ENCODE assay signal across 8 cellular contexts in the genomic region with DNA sequence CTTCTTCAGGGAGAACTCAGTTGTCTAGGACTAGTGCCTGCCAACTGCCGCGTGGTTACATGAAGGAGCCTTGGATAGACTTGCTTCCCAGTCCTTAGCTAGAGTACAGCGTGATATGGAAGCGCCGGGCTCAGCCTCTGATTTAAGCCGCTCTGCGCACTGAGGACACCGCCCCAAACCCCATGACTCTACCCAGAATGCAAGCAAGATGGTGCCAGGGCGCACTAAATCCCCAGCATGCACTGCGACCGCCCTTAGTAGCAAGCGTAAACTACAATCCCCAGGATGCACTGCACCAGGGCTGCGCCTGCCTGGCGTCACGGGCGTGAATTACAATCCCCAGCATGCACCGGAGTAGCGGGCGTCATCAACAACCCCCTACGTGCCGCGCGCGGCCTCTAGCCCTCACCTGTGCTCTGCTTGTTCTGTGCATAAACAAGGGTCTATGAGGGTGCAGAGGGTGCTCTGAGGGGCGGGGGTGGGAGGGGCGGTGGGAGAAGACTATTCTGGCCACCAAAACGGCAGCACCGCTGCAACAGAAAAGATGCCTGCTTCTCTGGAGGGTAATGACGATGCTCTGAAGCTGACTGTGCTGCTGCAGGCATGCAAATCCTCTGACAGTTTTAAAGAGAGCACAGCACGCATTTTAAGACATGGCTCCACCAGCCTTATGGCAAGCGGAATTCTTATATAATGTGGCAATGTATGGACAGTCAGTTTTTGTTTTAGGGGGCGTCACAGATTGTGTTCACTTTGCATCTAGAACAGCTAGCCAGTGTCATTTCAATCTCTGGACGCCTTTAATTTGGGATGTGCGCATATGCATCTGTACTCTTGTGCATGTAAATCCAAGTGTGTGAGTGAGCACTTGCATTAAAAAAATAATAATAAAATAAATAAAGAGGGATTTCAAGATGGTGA.
DNase-seq lines count a peak whose midpoint lies in the region; ATAC-seq, FAIRE-seq and TF ChIP-seq lines count a peak whose summit lies in the region.

No MANE protein-coding gene starts in this region.

- no peaks in the 10 kb centered on the region for H3K36me3 ChIP-seq in SU-DHL-6 (ENCODE audit: low read length)
- H3K36me3 ChIP-seq in parathyroid adenoma (ENCODE audit: control insufficient read depth, insufficient read depth, low read length), result no peaks in the 10 kb centered on the region
- H3K36me3 ChIP-seq in thyroid gland, result no peaks in the 10 kb centered on the region

- peak overlapping the region; percentile 45 for H3K4me3 ChIP-seq in SU-DHL-6 (ENCODE audit: insufficient read depth, low read length, poor library complexity, severe bottlenecking)
- peak overlapping the region; percentile 58 for H3K4me3 ChIP-seq in parathyroid adenoma (ENCODE audit: low read depth, low read length)
- peak overlapping the region in 2 of 3 donors; percentile 35 to 48 for H3K4me3 ChIP-seq in thyroid gland (replicated peaks in 1 of 3)

- peak overlapping the region; percentile 55 for H3K4me2 ChIP-seq in SU-DHL-6 (ENCODE audit: low read depth, low read length, poor library complexity, severe bottlenecking)
- peak overlapping the region; percentile 65 for H3K4me2 ChIP-seq in parathyroid adenoma (ENCODE audit: low read length)

- H3K27me3 Mint-ChIP-seq in IgD-negative memory B cell, result peaks cover 2% of the 10 kb centered on the region
- peaks cover 15% of the 10 kb centered on the region for H3K27me3 Mint-ChIP-seq in activated naive CD8-positive, alpha-beta T cell treated with anti-CD3 and anti-CD28 coated beads, Interleukin-2, amount 10 ng/mL, durations not matched to agents 7 days and 5 days

- peak; percentile 99 for ATAC-seq in GM21528 (IDR thresholded peaks at IDR 0.05; ENCODE audit: low FRiP score, unreplicated experiment)
- ATAC-seq in activated naive CD8-positive, alpha-beta T cell treated with anti-CD3 and anti-CD28 coated beads, Interleukin-2, amount 10 ng/mL, durations not matched to agents 7 days and 5 days (ENCODE audit: low read depth), result peak; percentile 98

- H4K20me1 ChIP-seq in SU-DHL-6 (ENCODE audit: low read depth, low read length), result no peaks in the 10 kb centered on the region

- H3K27me3 ChIP-seq in SU-DHL-6 (ENCODE audit: low read length), result no peaks in the 10 kb centered on the region
- H3K27me3 ChIP-seq in parathyroid adenoma (ENCODE audit: control insufficient read depth, insufficient read depth, low read length), result no peaks in the 10 kb centered on the region
- no peaks in the 10 kb centered on the region for H3K27me3 ChIP-seq in thyroid gland

- H3F3A ChIP-seq in SU-DHL-6 (ENCODE audit: insufficient read depth), result no peaks in the 10 kb centered on the region

- no peaks in the 10 kb centered on the region for H3K9me2 ChIP-seq in SU-DHL-6 (replicated peaks; ENCODE audit: insufficient read depth, low read length)

- H2AFZ ChIP-seq in SU-DHL-6 (ENCODE audit: low read depth, low read length, severe bottlenecking) (peak overlapping the region; percentile 89), parathyroid adenoma (peak overlapping the region; percentile 81)

- intact Hi-C loops in cardiac septum (cut with DNase I) (loop anchor here (5.0 kb wide), 1 partner anchor 159 kb away; no protein-coding TSS in a partner anchor), thyroid gland (cut with DNase I) (no loop called here)

- H3K27ac Mint-ChIP-seq in IgD-negative memory B cell, result peak overlapping the region in 2 of 3 donors; percentile 36 to 84
- H3K27ac Mint-ChIP-seq in activated naive CD8-positive, alpha-beta T cell treated with anti-CD3 and anti-CD28 coated beads, Interleukin-2, amount 10 ng/mL, durations not matched to agents 7 days and 5 days, result peak overlapping the region; percentile 84

- H3K79me2 ChIP-seq in SU-DHL-6 (ENCODE audit: insufficient read depth, low read length) (no peaks in the 10 kb centered on the region), parathyroid adenoma (no peaks in the 10 kb centered on the region)

- no peak for TF ChIP-seq CTCF in D721Med (IDR thresholded peaks at IDR 0.05; ENCODE audit: insufficient read depth, missing control alignments)
- no peak for TF ChIP-seq CTCF in SU-DHL-6 (IDR thresholded peaks at IDR 0.05; ENCODE audit: insufficient read depth, low read length, poor library complexity, severe bottlenecking)
- peak; percentile 5 for TF ChIP-seq CTCF in parathyroid adenoma (IDR thresholded peaks at IDR 0.05)
- TF ChIP-seq CTCF in thyroid gland (IDR thresholded peaks at IDR 0.05), result peak in 2 of 6 experiments; percentile 4 to 23

- H3K27ac ChIP-seq in SU-DHL-6 (ENCODE audit: low read depth, low read length), result no peak overlapping the region
- H3K27ac ChIP-seq in parathyroid adenoma, result no peak overlapping the region
- H3K27ac ChIP-seq in thyroid gland, result peak overlapping the region; percentile 15 to 39 (median 34)

- peaks cover 0 to 9% (median 4%) of the 10 kb centered on the region in 3 donors for H3K9me3 Mint-ChIP-seq in IgD-negative memory B cell
- H3K9me3 Mint-ChIP-seq in activated naive CD8-positive, alpha-beta T cell treated with anti-CD3 and anti-CD28 coated beads, Interleukin-2, amount 10 ng/mL, durations not matched to agents 7 days and 5 days, result peaks cover 6% of the 10 kb centered on the region

- DNase-seq in D721Med (ENCODE audit: insufficient read length, low spot score) (peak; percentile 38), cardiac septum (ENCODE audit: low spot score) (peak; percentile 93), thyroid gland (peak; percentile 91 to 95)
- peak; percentile 85 for DNase-seq in activated naive CD8-positive, alpha-beta T cell treated with anti-CD3 and anti-CD28 coated beads, Interleukin-2, amount 10 ng/mL, durations not matched to agents 7 days and 5 days

- POLR2A ChIA-PET in activated naive CD8-positive, alpha-beta T cell treated with anti-CD3 and anti-CD28 coated beads, Interleukin-2, amount 10 ng/mL, durations not matched to agents 7 days and 5 days (lab: Charles Lee), result interaction anchor here (0.6 to 3.0 kb wide), 3 partner anchors 32 to 58 kb away, joined by 3 to 16 read pairs (median 4); no protein-coding TSS in a partner anchor

- FAIRE-seq in D721Med (lab: Jason Lieb, UNC), result peak; percentile 97

- TF ChIP-seq POLR2A in thyroid gland (IDR thresholded peaks at IDR 0.05), result peak in 1 of 2 donors; percentile 54

- H3K4me3 Mint-ChIP-seq in IgD-negative memory B cell, result peak overlapping the region; percentile 19 to 84 (median 72)
- H3K4me3 Mint-ChIP-seq in activated naive CD8-positive, alpha-beta T cell treated with anti-CD3 and anti-CD28 coated beads, Interleukin-2, amount 10 ng/mL, durations not matched to agents 7 days and 5 days, result peak overlapping the region; percentile 83

- no peaks in the 10 kb centered on the region for H3K9me3 ChIP-seq in SU-DHL-6 (ENCODE audit: insufficient read depth, low read length)
- H3K9me3 ChIP-seq in parathyroid adenoma (ENCODE audit: control insufficient read depth, low read length), result no peaks in the 10 kb centered on the region
- H3K9me3 ChIP-seq in thyroid gland, result no peaks in the 10 kb centered on the region

- H3K9ac ChIP-seq in SU-DHL-6 (ENCODE audit: low read length), result peak overlapping the region; percentile 41
- H3K9ac ChIP-seq in parathyroid adenoma, result no peak overlapping the region

- peaks cover 0 to 5% (median 0%) of the 10 kb centered on the region in 3 donors for H3K4me1 Mint-ChIP-seq in IgD-negative memory B cell
- peaks cover 8% of the 10 kb centered on the region for H3K4me1 Mint-ChIP-seq in activated naive CD8-positive, alpha-beta T cell treated with anti-CD3 and anti-CD28 coated beads, Interleukin-2, amount 10 ng/mL, durations not matched to agents 7 days and 5 days

- H3K36me3 Mint-ChIP-seq in IgD-negative memory B cell, result peaks cover 2% of the 10 kb centered on the region
- peaks cover 3% of the 10 kb centered on the region for H3K36me3 Mint-ChIP-seq in activated naive CD8-positive, alpha-beta T cell treated with anti-CD3 and anti-CD28 coated beads, Interleukin-2, amount 10 ng/mL, durations not matched to agents 7 days and 5 days

- H3K4me1 ChIP-seq in parathyroid adenoma (no peaks in the 10 kb centered on the region), thyroid gland (peaks cover 0 to 3% of the 10 kb centered on the region in 2 donors)

- WGBS in thyroid gland, 2 donors, result 13 to 21% methylated on average over 19 to 29 of the region's 34 CpGs

Comparison
In these comparisons a context has a peak if more than half of its experiments do, and no peak if none do; other contexts are left out.
1. DNase-seq: peak in every context shown above with its lines; median percentile 93 in cardiac septum; 93 in thyroid gland; 85 in activated naive CD8-positive, alpha-beta T cell treated with anti-CD3 and anti-CD28 coated beads, Interleukin-2, amount 10 ng/mL, durations not matched to agents 7 days and 5 days; 38 in D721Med.
2. H3K27ac ChIP-seq: peak in thyroid gland (3 of 3); none in SU-DHL-6 (single experiment) and parathyroid adenoma (single experiment).
3. Peak in every context shown above with its lines, with median percentiles within 50 percentile points of each other: H3K4me3 ChIP-seq.